ENCODE assay signal across 8 cellular contexts in genomic region chr22:25404556-25404922, GRCh38.
DNase-seq lines count a peak whose midpoint lies in the region; ATAC-seq and TF ChIP-seq lines count a peak whose summit lies in the region.

No MANE protein-coding gene starts in this region.

- H3K9ac ChIP-seq in rectal smooth muscle tissue (ENCODE audit: low read length) = no peak overlapping the region

- H3K36me3 ChIP-seq in WERI-Rb-1 = peaks cover 12% of the 10 kb centered on the region; the same call in 1 of the 2 replicates
- no peaks in the 10 kb centered on the region for H3K36me3 ChIP-seq in rectal smooth muscle tissue (ENCODE audit: control insufficient read depth, insufficient read depth, low read length)

- ATAC-seq in GM21390 (IDR thresholded peaks at IDR 0.05; ENCODE audit: unreplicated experiment) (peak; percentile 5), HG03175 (IDR thresholded peaks at IDR 0.05; ENCODE audit: unreplicated experiment) (no peak), GM19395 (IDR thresholded peaks at IDR 0.05; ENCODE audit: unreplicated experiment) (no peak), HG03097 (IDR thresholded peaks at IDR 0.05; ENCODE audit: low FRiP score, unreplicated experiment) (no peak)

- H3K4me3 ChIP-seq in AG04449 (ENCODE audit: low read depth, low read length) = peak overlapping the region; percentile 67
- H3K4me3 ChIP-seq in WERI-Rb-1 (ENCODE audit: low read depth, low read length) = peak overlapping the region; percentile 68
- peak overlapping the region; percentile 72 for H3K4me3 ChIP-seq in rectal smooth muscle tissue (ENCODE audit: low read length)

- H3K27ac ChIP-seq in WERI-Rb-1 (peak overlapping the region; percentile 39; the same call in 1 of the 2 replicates), rectal smooth muscle tissue (ENCODE audit: low read depth, low read length) (peak overlapping the region; percentile 57)

- peaks cover 16% of the 10 kb centered on the region for H3K4me1 ChIP-seq in rectal smooth muscle tissue (ENCODE audit: control insufficient read depth, insufficient read depth, low read length)

- POLR2A ChIA-PET in AG04449 (lab: Yijun Ruan, JAX) = no interaction called here

- CTCF ChIA-PET in AG04449 (lab: Yijun Ruan, JAX) = interaction anchor here (1.1 kb wide), 1 partner anchor 39 kb away, joined by 4 read pairs; no protein-coding TSS in a partner anchor

- TF ChIP-seq CTCF in AG04449 (IDR thresholded peaks at IDR 0.05; ENCODE audit: insufficient read depth, low read length, missing control alignments) = no peak
- TF ChIP-seq CTCF in WERI-Rb-1 (IDR thresholded peaks at IDR 0.05; ENCODE audit: low read depth, low read length) = no peak

- no peaks in the 10 kb centered on the region for H3K27me3 ChIP-seq in WERI-Rb-1 (ENCODE audit: insufficient read depth, low read depth, severe bottlenecking)
- H3K27me3 ChIP-seq in rectal smooth muscle tissue (ENCODE audit: control insufficient read depth, insufficient read depth, low read length) = no peaks in the 10 kb centered on the region

- H3K9me3 ChIP-seq in WERI-Rb-1 (ENCODE audit: severe bottlenecking) = no peaks in the 10 kb centered on the region

- DNase-seq in AG04449 (ENCODE audit: low read depth, low spot score) (no peak), WERI-Rb-1 (peak; percentile 45), germinal center (ENCODE audit: low spot score) (peak; percentile 33)
